ENCODE assay signal across 8 cellular contexts in genomic region chr20:45890997-45891983, GRCh38. TPM values are rescaled to one million over a fixed set of nuclear protein-coding genes. Genes with fewer than 3 reads are reported as not detected.
DNase-seq lines count a peak whose midpoint lies in the region; ATAC-seq and TF ChIP-seq lines count a peak whose summit lies in the region.

Gene CTSA (plus strand): TSS chr20:45891335. CDS start chr20:45891569, 234 bp downstream.
Gene NEURL2 (minus strand): TSS chr20:45891208. CDS start chr20:45890991, 217 bp downstream.

- H3K9ac ChIP-seq in OCI-LY3 (ENCODE audit: low read length), result peak within 1 kb of the TSS; percentile 64

- DNase-seq in COLO668 (lab: John Stamatoyannopoulos, UW; ENCODE audit: unreplicated experiment), result peak; percentile 94
- peak; percentile 85 for DNase-seq in HT1080 (ENCODE audit: low read depth)
- DNase-seq in activated T-cell treated with anti-CD3 and anti-CD28 coated beads for 48 hours (ENCODE audit: low read depth), result peak; percentile 79
- no peak for DNase-seq in epithelial cell of proximal tubule (ENCODE audit: low read depth)
- DNase-seq in mucosa of gallbladder (ENCODE audit: low spot score), result peak; percentile 93
- peak; percentile 78 for DNase-seq in stimulated activated CD8-positive, alpha-beta memory T cell treated with anti-CD3 and anti-CD28 coated beads, Interleukin-4, amount 100 ng/mL, for 24 hours (ENCODE audit: low read depth)

- H3K4me2 ChIP-seq in OCI-LY3 (ENCODE audit: low read length), result peak within 1 kb of the TSS; percentile 89

- TF ChIP-seq CTCF in OCI-LY3 (IDR thresholded peaks at IDR 0.05; ENCODE audit: low read depth, low read length) (no peak), epithelial cell of proximal tubule (conservative IDR thresholded peaks at IDR 0.05; ENCODE audit: low read depth, low read length) (no peak)

- ATAC-seq in GM19468 (IDR thresholded peaks at IDR 0.05; ENCODE audit: extremely low read depth, unreplicated experiment), result peak; percentile 54

- H3K36me3 ChIP-seq in OCI-LY3 (replicated peaks; ENCODE audit: low read depth, low read length), result peaks cover 6% of the 10 kb centered on the region

- no peaks in the 10 kb centered on the region for H3K9me3 ChIP-seq in OCI-LY3 (ENCODE audit: insufficient read depth, low read length)

- peaks cover 11% of the 10 kb centered on the region for H3K4me1 ChIP-seq in OCI-LY3 (ENCODE audit: low read length)

- no peaks in the 10 kb centered on the region for H3K79me2 ChIP-seq in OCI-LY3 (ENCODE audit: low read length)

- no peak within 1 kb of the TSS for H3K27ac ChIP-seq in OCI-LY3 (ENCODE audit: low read length)

- H3K4me3 ChIP-seq in OCI-LY3 (ENCODE audit: low read length) (peak within 1 kb of the TSS; percentile 84), epithelial cell of proximal tubule (ENCODE audit: low read depth, low read length) (peak within 1 kb of the TSS; percentile 87)

- H2AFZ ChIP-seq in OCI-LY3 (ENCODE audit: low read depth, low read length), result peak within 1 kb of the TSS; percentile 86

- no peaks in the 10 kb centered on the region for H3K27me3 ChIP-seq in OCI-LY3 (ENCODE audit: low read depth, low read length)

- no peaks in the 10 kb centered on the region for H4K20me1 ChIP-seq in OCI-LY3 (ENCODE audit: insufficient read depth, low read length)

RNA-seq across cellular contexts. Expression of gene CTSA, which starts in this region (rescaled TPM):
- total RNA-seq in HT1080 (2014; rRNA removed; shearing (Covaris generic)), result 84.1 and 115 TPM in 2 replicates
- 137 and 144 TPM in 2 replicates for polyA plus RNA-seq in HT1080 (2015; cell fraction: cytosol; rRNA removed)
- polyA plus RNA-seq in HT1080 (2015; cell fraction: nucleus; rRNA removed), result 282 and 323 TPM in 2 replicates
- total RNA-seq in epithelial cell of proximal tubule, result 42.7 and 62.5 TPM in 2 replicates
- 153 TPM for total RNA-seq in mucosa of gallbladder

RNA-seq across cellular contexts. Expression of gene NEURL2, which starts in this region (rescaled TPM):
- total RNA-seq in HT1080 (2014; rRNA removed; shearing (Covaris generic)), result 1.3 and 2.1 TPM in 2 replicates
- 1.8 and 3.0 TPM in 2 replicates for polyA plus RNA-seq in HT1080 (2015; cell fraction: cytosol; rRNA removed)
- polyA plus RNA-seq in HT1080 (2015; cell fraction: nucleus; rRNA removed), result 5.5 and 9.3 TPM in 2 replicates
- total RNA-seq in epithelial cell of proximal tubule (3.2 and 6.9 TPM in 2 replicates), mucosa of gallbladder (5.9 TPM)
